In genomic region chr7:50409856-50410468, GRCh38 we compare ENCODE assay signal across 10 cellular contexts. TPM values are rescaled to one million over a fixed set of nuclear protein-coding genes. Genes with fewer than 3 reads are reported as not detected.
DNase-seq lines count a peak whose midpoint lies in the region; ATAC-seq, FAIRE-seq and TF ChIP-seq lines count a peak whose summit lies in the region.
"Had no signal": no experiment of that assay in that cellular context is flagged by ENCODE, and none has a peak within 500 bp of the region (broad histone marks: within the 10 kb centered on the region; RNA-seq: fewer than 3 reads in every experiment).

No MANE protein-coding gene starts in this region.

- H3K4me3 ChIP-seq in H1 (ENCODE audit: extremely low read depth in 1 of 4, insufficient read depth in 2 of 4, low read depth in 3 of 4, low read length in 4 of 4), result no peak overlapping the region
- H3K4me3 ChIP-seq: stomach had no signal

- ATAC-seq in GM18498 (IDR thresholded peaks at IDR 0.05; ENCODE audit: unreplicated experiment), result peak; percentile 61
- ATAC-seq in GM21367 (IDR thresholded peaks at IDR 0.05; ENCODE audit: unreplicated experiment), result peak; percentile 61
- peak; percentile 57 for ATAC-seq in HG03442 (IDR thresholded peaks at IDR 0.05; ENCODE audit: unreplicated experiment)

- no peak for TF ChIP-seq CTCF in H1 (IDR thresholded peaks at IDR 0.05; ENCODE audit: control extremely low read depth in 1 of 3, insufficient read depth in 1 of 3, low read depth in 1 of 3, low read length in 3 of 3)

- H3K27ac ChIP-seq in H1 (ENCODE audit: low read depth, low read length), result no peak overlapping the region

- TF ChIP-seq EP300 in H1 (IDR thresholded peaks at IDR 0.05; ENCODE audit: borderline replicate concordance in 1 of 2, low read depth in 2 of 2, low read length in 2 of 2), result no peak

- no peak overlapping the region for H3K23ac ChIP-seq in H1 (ENCODE audit: insufficient read length)

- no peaks in the 10 kb centered on the region for H3K9me3 ChIP-seq in H1 (ENCODE audit: insufficient read depth in 2 of 2, low read depth in 1 of 2, low read length in 1 of 2)
- H3K9me3 ChIP-seq: stomach had no signal

- H3K23me2 ChIP-seq in H1 (ENCODE audit: low read depth, low read length), result no peaks in the 10 kb centered on the region

- H2BK120ac ChIP-seq in H1 (replicated peaks; ENCODE audit: low read depth, low read length), result no peak overlapping the region

- H3K14ac ChIP-seq in H1 (ENCODE audit: insufficient read length), result no peak overlapping the region

- H3K4me1 ChIP-seq in H1 (replicated peaks in 1 of 4; ENCODE audit: control insufficient read depth in 3 of 4, insufficient read depth in 4 of 4, low read length in 3 of 4), result no peaks in the 10 kb centered on the region; a peak in 1 of 7 replicates
- H3K4me1 ChIP-seq: stomach had no signal

- H2AFZ ChIP-seq in H1 (ENCODE audit: low read length), result no peak overlapping the region

- H2BK5ac ChIP-seq in H1 (ENCODE audit: low read depth, low read length), result no peak overlapping the region

- H4K91ac ChIP-seq in H1 (replicated peaks; ENCODE audit: insufficient read length, low read length), result no peak overlapping the region

- H2BK12ac ChIP-seq in H1 (ENCODE audit: low read depth, low read length), result no peak overlapping the region

- H2BK15ac ChIP-seq in H1 (ENCODE audit: low read length), result no peak overlapping the region

- no peak for TF ChIP-seq POLR2A in H1 (IDR thresholded peaks at IDR 0.05; ENCODE audit: control extremely low read depth in 1 of 2, low read depth in 2 of 2, low read length in 2 of 2)

- DNase-seq in H1 (ENCODE audit: low read depth in 1 of 2, low spot score in 2 of 2) (no peak), hypothalamus (lab: John Stamatoyannopoulos, UW) (no peak), NCI-H1092 treated with DMSO at 0.1 percent for 48 hours (lab: John Stamatoyannopoulos, UW) (no peak), NK-92 (lab: John Stamatoyannopoulos, UW; ENCODE audit: unreplicated experiment) (no peak)
- DNase-seq in stimulated activated CD8-positive, alpha-beta memory T cell treated with anti-CD3 and anti-CD28 coated beads, Interleukin-4, amount 100 ng/mL, for 48 hours, result no peak
- DNase-seq: stomach had no signal

- CTCF ChIA-PET in H1 (lab: Charles Lee; ENCODE audit: partially characterized antibody), result no interaction called here

- H3K79me2 ChIP-seq in H1 (ENCODE audit: control insufficient read depth in 1 of 2, insufficient read depth in 2 of 2, low read length in 2 of 2), result no peaks in the 10 kb centered on the region

- no peak for FAIRE-seq in H1 (lab: Jason Lieb, UNC)
- FAIRE-seq: endothelial cell of umbilical vein had no signal

- no peaks in the 10 kb centered on the region; a peak in 1 of 7 replicates for H3K27me3 ChIP-seq in H1 (replicated peaks in 1 of 4; ENCODE audit: control insufficient read depth in 3 of 4, extremely low read depth in 1 of 4, insufficient read depth in 3 of 4, low read length in 3 of 4)

- no peak overlapping the region for H3K4ac ChIP-seq in H1 (replicated peaks; ENCODE audit: insufficient read length, low read depth, low read length)

- no peak overlapping the region for H3K9ac ChIP-seq in H1 (replicated peaks in 1 of 4; ENCODE audit: extremely low read depth in 1 of 4, low read depth in 3 of 4, low read length in 3 of 4)

- H3K18ac ChIP-seq in H1 (ENCODE audit: extremely low read depth, low read length), result no peak overlapping the region

- H3K56ac ChIP-seq in H1 (replicated peaks; ENCODE audit: insufficient read length, low read depth, low read length), result no peak overlapping the region

- no peaks in the 10 kb centered on the region for H3K36me3 ChIP-seq in H1 (ENCODE audit: control insufficient read depth in 2 of 4, insufficient read depth in 4 of 4, low read length in 3 of 4)
- H3K36me3 ChIP-seq: stomach had no signal

- no peak overlapping the region for H4K5ac ChIP-seq in H1 (ENCODE audit: insufficient read length, low read depth, low read length)

- H3K4me2 ChIP-seq in H1 (ENCODE audit: insufficient read depth in 1 of 2, low read depth in 2 of 2, low read length in 2 of 2), result no peak overlapping the region

- no peak overlapping the region for H2BK20ac ChIP-seq in H1 (ENCODE audit: low read length)

- POLR2A ChIA-PET in H1 (lab: Charles Lee; ENCODE audit: partially characterized antibody), result no interaction called here

- H4K20me1 ChIP-seq in H1 (replicated peaks in 1 of 2; ENCODE audit: control insufficient read depth in 1 of 2, insufficient read depth in 2 of 2, low read length in 2 of 2), result no peaks in the 10 kb centered on the region

- TF ChIP-seq RAD21 in H1 (IDR thresholded peaks at IDR 0.05 in 1 of 2, conservative IDR thresholded peaks at IDR 0.05 in 1 of 2; ENCODE audit: low read depth in 2 of 2, low read length in 2 of 2), result no peak

- no peaks in the 10 kb centered on the region; the same call in none of the 2 replicates for H3K79me1 ChIP-seq in H1 (ENCODE audit: low read depth, low read length)

- H2AK5ac ChIP-seq in H1 (ENCODE audit: low read depth, low read length), result no peak overlapping the region

- 89% methylated on average over 13 of the region's 15 CpGs; no CpG with 5 or more reads in 1 of the 2 experiments for WGBS in H1 (ENCODE audit: extremely low coverage in 1 of 2, insufficient coverage in 1 of 2, insufficient read length in 1 of 2, insufficient replicate concordance in 2 of 2, low coverage in 1 of 2, low lambda C conversion rate in 2 of 2, missing lambda C conversion rate in 1 of 2), 2 experiments

- peak overlapping the region; percentile 20; the same call in 1 of the 2 replicates for H4K8ac ChIP-seq in H1 (ENCODE audit: extremely low read depth, insufficient read depth, low read length)

TF ChIP-seq in H1, 55 proteins besides CTCF, POLR2A, EP300 and RAD21:
- TF ChIP-seq SIRT6 (IDR thresholded peaks at IDR 0.05; ENCODE audit: low read length) (no peak), GTF2F1 (IDR thresholded peaks at IDR 0.05; ENCODE audit: borderline replicate concordance, low read depth, low read length) (no peak), GABPA (IDR thresholded peaks at IDR 0.05; ENCODE audit: borderline replicate concordance, insufficient read depth, low read length) (no peak), JUND (IDR thresholded peaks at IDR 0.05; ENCODE audit: low read length) (no peak), TEAD4 (IDR thresholded peaks at IDR 0.05; ENCODE audit: low read depth, low read length) (no peak), TBP (IDR thresholded peaks at IDR 0.05; ENCODE audit: low read depth, low read length) (no peak), ZNF274 (IDR thresholded peaks at IDR 0.05; ENCODE audit: borderline replicate concordance, extremely low read depth, low read length) (no peak)

RNA-seq across cellular contexts. Expression of gene FIGNL1, which starts 40.2 kb away (rescaled TPM):
- 9.9 and 11.8 TPM in 2 replicates for total RNA-seq in H1 (2021; fragmentation: NEBNext Ultra II Directional; extraction: Animal tissue kit (Norgen Biotek cat#: 25700))
- polyA plus RNA-seq in H1 (2011; rRNA removed), result 3.4 and 6.5 TPM in 2 replicates
- polyA plus RNA-seq in H1 (2011; cell fraction: cytosol; rRNA removed), result 6.7 TPM
- 5.1 TPM for polyA plus RNA-seq in H1 (2011; cell fraction: nucleus; rRNA removed)
- polyA plus RNA-seq in H1 (2012, experiment 1 of 2), result 5.3 to 12.8 TPM (median 8.8 TPM) in 4 replicates
- 0.60 TPM for polyA plus RNA-seq in H1 (2012, experiment 2 of 2)
- polyA plus RNA-seq in H1 (2013, experiment 1 of 2), result 6.0 TPM
- polyA plus RNA-seq in H1 (2013, experiment 2 of 2), result 5.0 TPM
- polyA minus RNA-seq in H1 (2011; rRNA and poly(A)+ RNA removed), result 12.0 and 26.3 TPM in 2 replicates
- 10.3 TPM for polyA minus RNA-seq in H1 (2011; cell fraction: cytosol; rRNA and poly(A)+ RNA removed)
- 6.9 TPM for polyA minus RNA-seq in H1 (2011; cell fraction: nucleus; rRNA and poly(A)+ RNA removed)
